2 cellular contexts compared by ENCODE assay signal in genomic region chr3:107689355-107689754, GRCh38.
A peak's percentile ranks its signal among the peaks of the same experiment; 100 is the strongest.
TF ChIP-seq lines count a peak whose summit lies in the region.

No MANE protein-coding gene starts in this region.

TF ChIP-seq in IMR-90, 13 proteins besides CTCF, POLR2A, EP300 and RAD21 (continued from another document):
- TF ChIP-seq MXI1 (IDR thresholded peaks at IDR 0.05; ENCODE audit: borderline replicate concordance, low read depth, low read length) (no peak), CEBPB (IDR thresholded peaks at IDR 0.05; ENCODE audit: low read depth, low read length) (0 out of 2 replicates have a peak, but pooled peaks have one; percentile 43), CHD1 (IDR thresholded peaks at IDR 0.05; ENCODE audit: low read depth, low read length) (no peak)
- TF ChIP-seq, protein P1, sequence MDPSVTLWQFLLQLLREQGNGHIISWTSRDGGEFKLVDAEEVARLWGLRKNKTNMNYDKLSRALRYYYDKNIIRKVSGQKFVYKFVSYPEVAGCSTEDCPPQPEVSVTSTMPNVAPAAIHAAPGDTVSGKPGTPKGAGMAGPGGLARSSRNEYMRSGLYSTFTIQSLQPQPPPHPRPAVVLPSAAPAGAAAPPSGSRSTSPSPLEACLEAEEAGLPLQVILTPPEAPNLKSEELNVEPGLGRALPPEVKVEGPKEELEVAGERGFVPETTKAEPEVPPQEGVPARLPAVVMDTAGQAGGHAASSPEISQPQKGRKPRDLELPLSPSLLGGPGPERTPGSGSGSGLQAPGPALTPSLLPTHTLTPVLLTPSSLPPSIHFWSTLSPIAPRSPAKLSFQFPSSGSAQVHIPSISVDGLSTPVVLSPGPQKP (IDR thresholded peaks at IDR 0.05; ENCODE audit: borderline replicate concordance, low read depth, low read length): no peak

TF ChIP-seq in neural cell, 6 proteins besides CTCF, POLR2A, EP300 and RAD21 (continued from another document):
- TF ChIP-seq, protein P2, sequence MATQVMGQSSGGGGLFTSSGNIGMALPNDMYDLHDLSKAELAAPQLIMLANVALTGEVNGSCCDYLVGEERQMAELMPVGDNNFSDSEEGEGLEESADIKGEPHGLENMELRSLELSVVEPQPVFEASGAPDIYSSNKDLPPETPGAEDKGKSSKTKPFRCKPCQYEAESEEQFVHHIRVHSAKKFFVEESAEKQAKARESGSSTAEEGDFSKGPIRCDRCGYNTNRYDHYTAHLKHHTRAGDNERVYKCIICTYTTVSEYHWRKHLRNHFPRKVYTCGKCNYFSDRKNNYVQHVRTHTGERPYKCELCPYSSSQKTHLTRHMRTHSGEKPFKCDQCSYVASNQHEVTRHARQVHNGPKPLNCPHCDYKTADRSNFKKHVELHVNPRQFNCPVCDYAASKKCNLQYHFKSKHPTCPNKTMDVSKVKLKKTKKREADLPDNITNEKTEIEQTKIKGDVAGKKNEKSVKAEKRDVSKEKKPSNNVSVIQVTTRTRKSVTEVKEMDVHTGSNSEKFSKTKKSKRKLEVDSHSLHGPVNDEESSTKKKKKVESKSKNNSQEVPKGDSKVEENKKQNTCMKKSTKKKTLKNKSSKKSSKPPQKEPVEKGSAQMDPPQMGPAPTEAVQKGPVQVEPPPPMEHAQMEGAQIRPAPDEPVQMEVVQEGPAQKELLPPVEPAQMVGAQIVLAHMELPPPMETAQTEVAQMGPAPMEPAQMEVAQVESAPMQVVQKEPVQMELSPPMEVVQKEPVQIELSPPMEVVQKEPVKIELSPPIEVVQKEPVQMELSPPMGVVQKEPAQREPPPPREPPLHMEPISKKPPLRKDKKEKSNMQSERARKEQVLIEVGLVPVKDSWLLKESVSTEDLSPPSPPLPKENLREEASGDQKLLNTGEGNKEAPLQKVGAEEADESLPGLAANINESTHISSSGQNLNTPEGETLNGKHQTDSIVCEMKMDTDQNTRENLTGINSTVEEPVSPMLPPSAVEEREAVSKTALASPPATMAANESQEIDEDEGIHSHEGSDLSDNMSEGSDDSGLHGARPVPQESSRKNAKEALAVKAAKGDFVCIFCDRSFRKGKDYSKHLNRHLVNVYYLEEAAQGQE (IDR thresholded peaks at IDR 0.05; ENCODE audit: borderline replicate concordance): no peak
- TF ChIP-seq SMC3 (conservative IDR thresholded peaks at IDR 0.05; ENCODE audit: poor library complexity) (no peak), POLR2AphosphoS5 (IDR thresholded peaks at IDR 0.05) (peak; percentile 58)
